ENCODE assay signal across 8 cellular contexts in the genomic region with DNA sequence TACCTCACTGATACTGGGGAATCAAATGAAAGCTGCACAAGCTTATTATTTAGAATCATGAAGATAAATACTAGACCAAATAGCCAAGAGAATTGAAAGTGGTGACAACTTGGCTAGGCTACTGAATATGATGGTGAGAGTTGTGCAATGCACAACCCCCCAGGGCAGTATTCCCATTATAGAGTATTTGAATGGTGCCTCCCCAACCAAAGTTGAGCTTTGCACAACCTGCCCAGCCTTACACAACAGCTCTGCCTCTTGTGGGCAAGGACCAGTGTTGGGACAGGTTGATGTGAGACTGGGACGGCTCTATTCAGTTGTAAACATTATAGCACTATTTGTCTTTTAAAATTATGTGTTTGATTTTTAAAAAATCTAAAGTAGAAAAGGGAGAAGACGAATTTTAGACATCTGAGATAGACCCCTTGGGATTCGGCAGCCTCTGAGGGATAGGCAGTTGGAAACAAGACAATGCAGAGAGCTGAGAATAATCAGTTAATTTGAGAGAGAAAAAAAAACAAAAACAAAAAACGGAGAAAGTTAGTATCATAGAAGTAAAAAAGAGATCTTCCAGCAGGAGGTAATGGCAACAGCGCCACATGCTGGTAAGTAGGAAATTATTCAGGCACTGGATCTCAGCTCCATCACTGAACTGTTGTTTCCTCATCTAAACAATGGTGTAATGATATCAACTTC.
DNase-seq lines count a peak whose midpoint lies in the region; ATAC-seq and TF ChIP-seq lines count a peak whose summit lies in the region.

No MANE protein-coding gene starts in this region.

- H3K4me1 ChIP-seq in BLaER1 treated with 17β-estradiol and CSF1 and Interleukin-3, amounts not matched to agents 10 nM and 100 nM = peaks cover 0 to 6% (median 4%) of the 10 kb centered on the region in 10 experiments; a peak in 8 of 20 replicates
- no peaks in the 10 kb centered on the region for H3K4me1 ChIP-seq in esophagus muscularis mucosa

- TF ChIP-seq EP300 in esophagus muscularis mucosa (IDR thresholded peaks at IDR 0.05) = no peak

- H3K9ac ChIP-seq in BLaER1 treated with 17β-estradiol and CSF1 and Interleukin-3, amounts not matched to agents 10 nM and 100 nM = peak overlapping the region in 1 of 11 experiments; percentile 22; a peak in 1 of 22 replicates

- H3K4me2 ChIP-seq in BLaER1 treated with 17β-estradiol and CSF1 and Interleukin-3, amounts not matched to agents 10 nM and 100 nM = peak overlapping the region; percentile 3 to 54 (median 29); a peak in 12 of 22 replicates

- H3K9me3 ChIP-seq in BLaER1 treated with 17β-estradiol and CSF1 and Interleukin-3, amounts not matched to agents 10 nM and 100 nM (replicated peaks in 1 of 11) = no peaks in the 10 kb centered on the region
- H3K9me3 ChIP-seq in esophagus muscularis mucosa = no peaks in the 10 kb centered on the region

- H3K27me3 ChIP-seq in BLaER1 treated with 17β-estradiol and CSF1 and Interleukin-3, amounts not matched to agents 10 nM and 100 nM = no peaks in the 10 kb centered on the region
- H3K27me3 ChIP-seq in esophagus muscularis mucosa = peaks cover 0 to 36% (median 0%) of the 10 kb centered on the region in 4 donors

- DNase-seq in GOT3 (lab: John Stamatoyannopoulos, UW) (peak; percentile 2), NCI-H510A (lab: John Stamatoyannopoulos, UW) (peak; percentile 10), esophagus muscularis mucosa (ENCODE audit: extremely low spot score) (no peak)
- peak; percentile 76 for DNase-seq in activated CD4-positive, alpha-beta T cell treated with anti-CD3 and anti-CD28 coated beads, Interleukin-2, amount 10 ng/mL, durations not matched to agents 7 days and 5 days

- H4K20me1 ChIP-seq in BLaER1 treated with 17β-estradiol and CSF1 and Interleukin-3, amounts not matched to agents 10 nM and 100 nM = no peaks in the 10 kb centered on the region; a peak in 1 of 22 replicates

- POLR2A ChIA-PET in activated CD4-positive, alpha-beta T cell treated with anti-CD3 and anti-CD28 coated beads, Interleukin-2, amount 10 ng/mL, durations not matched to agents 7 days and 5 days (lab: Charles Lee) = interaction anchor here (0.7 to 1.2 kb wide), 2 partner anchors 146 to 426 kb away, joined by 6 read pairs; no protein-coding TSS in a partner anchor

- H3K27ac Mint-ChIP-seq in activated CD4-positive, alpha-beta T cell treated with anti-CD3 and anti-CD28 coated beads, Interleukin-2, amount 10 ng/mL, durations not matched to agents 7 days and 5 days = peak overlapping the region; percentile 34
- H3K27ac Mint-ChIP-seq in nephron = no peak overlapping the region

- no peaks in the 10 kb centered on the region for H3K36me3 ChIP-seq in BLaER1 treated with 17β-estradiol and CSF1 and Interleukin-3, amounts not matched to agents 10 nM and 100 nM
- H3K36me3 ChIP-seq in esophagus muscularis mucosa = no peaks in the 10 kb centered on the region

- no peaks in the 10 kb centered on the region for H3K9me3 Mint-ChIP-seq in activated CD4-positive, alpha-beta T cell treated with anti-CD3 and anti-CD28 coated beads, Interleukin-2, amount 10 ng/mL, durations not matched to agents 7 days and 5 days
- no peaks in the 10 kb centered on the region for H3K9me3 Mint-ChIP-seq in nephron

- CTCF ChIA-PET in activated CD4-positive, alpha-beta T cell treated with anti-CD3 and anti-CD28 coated beads, Interleukin-2, amount 10 ng/mL, durations not matched to agents 7 days and 5 days (lab: Charles Lee) = interaction anchor here (0.5 to 4.5 kb wide), 35 partner anchors 12 to 562 kb away, joined by 3 to 50 read pairs (median 4); a partner anchor contains a TSS

- peak; percentile 61 to 75 (median 73) for TF ChIP-seq CTCF in esophagus muscularis mucosa (IDR thresholded peaks at IDR 0.05)
- TF ChIP-seq CTCF in nephron (IDR thresholded peaks at IDR 0.05; ENCODE audit: unreplicated experiment in 3 of 3) = peak; percentile 74 to 85 (median 82)

- no peaks in the 10 kb centered on the region for H3K36me3 Mint-ChIP-seq in activated CD4-positive, alpha-beta T cell treated with anti-CD3 and anti-CD28 coated beads, Interleukin-2, amount 10 ng/mL, durations not matched to agents 7 days and 5 days (ENCODE audit: low read depth)
- no peaks in the 10 kb centered on the region for H3K36me3 Mint-ChIP-seq in nephron (ENCODE audit: low read depth)

- WGBS in esophagus muscularis mucosa = 16% methylated on average over 5 of the region's 5 CpGs

- no peak overlapping the region for H3K4me3 ChIP-seq in BLaER1 treated with 17β-estradiol and CSF1 and Interleukin-3, amounts not matched to agents 10 nM and 100 nM
- no peak overlapping the region for H3K4me3 ChIP-seq in esophagus muscularis mucosa

- intact Hi-C loops in esophagus muscularis mucosa (cut with DNase I) = loop anchor here (1.0 kb wide), 1 partner anchor 134 kb away; no protein-coding TSS in a partner anchor

- H3K4me1 Mint-ChIP-seq in activated CD4-positive, alpha-beta T cell treated with anti-CD3 and anti-CD28 coated beads, Interleukin-2, amount 10 ng/mL, durations not matched to agents 7 days and 5 days = peaks cover 10% of the 10 kb centered on the region
- no peaks in the 10 kb centered on the region for H3K4me1 Mint-ChIP-seq in nephron

- no peak for ATAC-seq in GM21576 (IDR thresholded peaks at IDR 0.05; ENCODE audit: unreplicated experiment)
- ATAC-seq in HG02642 (IDR thresholded peaks at IDR 0.05; ENCODE audit: poor library complexity, unreplicated experiment) = no peak

- TF ChIP-seq POLR2A in esophagus muscularis mucosa (IDR thresholded peaks at IDR 0.05; ENCODE audit: low read depth) = no peak

- H3K27me3 Mint-ChIP-seq in activated CD4-positive, alpha-beta T cell treated with anti-CD3 and anti-CD28 coated beads, Interleukin-2, amount 10 ng/mL, durations not matched to agents 7 days and 5 days = peaks cover 33% of the 10 kb centered on the region
- H3K27me3 Mint-ChIP-seq in nephron (ENCODE audit: low read depth) = peaks cover 57% of the 10 kb centered on the region

- peak overlapping the region; percentile 6 for H3K4me3 Mint-ChIP-seq in activated CD4-positive, alpha-beta T cell treated with anti-CD3 and anti-CD28 coated beads, Interleukin-2, amount 10 ng/mL, durations not matched to agents 7 days and 5 days
- no peak overlapping the region for H3K4me3 Mint-ChIP-seq in nephron

- H3K27ac ChIP-seq in BLaER1 treated with 17β-estradiol and CSF1 and Interleukin-3, amounts not matched to agents 10 nM and 100 nM = no peak overlapping the region
- H3K27ac ChIP-seq in esophagus muscularis mucosa (replicated peaks in 1 of 4) = no peak overlapping the region
